8 cellular contexts compared by ENCODE assay signal in genomic region chr1:77126309-77126708, GRCh38.
DNase-seq lines count a peak whose midpoint lies in the region; ATAC-seq and TF ChIP-seq lines count a peak whose summit lies in the region.

No MANE protein-coding gene starts in this region.

- no peaks in the 10 kb centered on the region for H3K79me2 ChIP-seq in fibroblast of lung (ENCODE audit: control insufficient read depth, insufficient read depth, low read length)

- H3K27me3 ChIP-seq in HAP-1 (ENCODE audit: low read depth), result no peaks in the 10 kb centered on the region
- no peaks in the 10 kb centered on the region for H3K27me3 ChIP-seq in fibroblast of lung (ENCODE audit: control insufficient read depth, insufficient read depth, low read length)
- H3K27me3 ChIP-seq in ovary, result no peaks in the 10 kb centered on the region

- H3K9ac ChIP-seq in fibroblast of lung (ENCODE audit: insufficient read depth, low read length), result no peak overlapping the region

- H3K4me3 ChIP-seq in HAP-1, result no peak overlapping the region
- no peak overlapping the region for H3K4me3 ChIP-seq in fibroblast of lung (replicated peaks in 1 of 4; ENCODE audit: control extremely low read depth in 1 of 4, insufficient read depth in 1 of 4, low read depth in 3 of 4, low read length in 4 of 4)
- no peak overlapping the region for H3K4me3 ChIP-seq in ovary

- no peaks in the 10 kb centered on the region for H3K9me3 ChIP-seq in HAP-1
- no peaks in the 10 kb centered on the region for H3K9me3 ChIP-seq in fibroblast of lung (ENCODE audit: control insufficient read depth, insufficient read depth, low read depth, low read length)
- no peaks in the 10 kb centered on the region for H3K9me3 ChIP-seq in ovary

- no peaks in the 10 kb centered on the region for H4K20me1 ChIP-seq in fibroblast of lung (ENCODE audit: control insufficient read depth, extremely low read depth, insufficient read depth, low read length)

- no peak overlapping the region for H3K4me2 ChIP-seq in fibroblast of lung (ENCODE audit: extremely low read depth, insufficient read depth, low read length)

- intact Hi-C loops in ovary (cut with DNase I), result loop anchor here in 1 of 4 donors (10.0 kb wide), 2 partner anchors 222 to 792 kb away; no protein-coding TSS in a partner anchor

- H3K4me1 ChIP-seq in HAP-1, result no peaks in the 10 kb centered on the region
- no peaks in the 10 kb centered on the region for H3K4me1 ChIP-seq in fibroblast of lung (ENCODE audit: control insufficient read depth, extremely low read depth, insufficient read depth, low read length)
- no peaks in the 10 kb centered on the region for H3K4me1 ChIP-seq in ovary (ENCODE audit: insufficient read depth)

- H3K36me3 ChIP-seq in HAP-1 (replicated peaks) (no peaks in the 10 kb centered on the region), fibroblast of lung (ENCODE audit: control insufficient read depth, insufficient read depth, low read length) (no peaks in the 10 kb centered on the region), ovary (no peaks in the 10 kb centered on the region)

- in situ Hi-C loops in HAP-1 (cut with MboI; ENCODE audit: low sequenced_read_pairs) (loop anchor here (25.0 kb wide), 1 partner anchor 964 kb away; no protein-coding TSS in a partner anchor), SK-MEL-5 (cut with HindIII; ENCODE audit: low pct_unique_long_range_greater_than_20kb, low sequenced_read_pairs) (no loop called here)

- H3K27ac ChIP-seq in fibroblast of lung (ENCODE audit: insufficient read depth, low read length), result no peak overlapping the region
- no peak overlapping the region for H3K27ac ChIP-seq in ovary

- peak; percentile 3 for DNase-seq in stimulated activated CD4-positive, alpha-beta T cell treated with anti-CD3 and anti-CD28 coated beads, Interleukin-1b, Interleukin-23, amount 100 ng/mL, for 48 hours
- DNase-seq in stimulated activated CD4-positive, alpha-beta T cell treated with anti-CD3 and anti-CD28 coated beads, Interleukin-4, amount 100 ng/mL, for 4 hours, result no peak
- DNase-seq in HAP-1 (ENCODE audit: low spot score in 2 of 2) (peak; percentile 13 to 23), NCI-H1048 (lab: John Stamatoyannopoulos, UW) (peak; percentile 43), SK-MEL-5 (ENCODE audit: low read depth, low spot score) (peak; percentile 83), fibroblast of lung (ENCODE audit: low read depth in 2 of 2) (peak; percentile 67 to 88), ovary (peak in 3 of 5 donors; percentile 15 to 37 (median 19))

- H2AFZ ChIP-seq in fibroblast of lung (ENCODE audit: low read length), result no peak overlapping the region

- TF ChIP-seq CTCF in fibroblast of lung (conservative IDR thresholded peaks at IDR 0.05 in 1 of 2, IDR thresholded peaks at IDR 0.05 in 1 of 2; ENCODE audit: low read depth in 1 of 2, low read length in 2 of 2), result peak; percentile 69 to 73
- peak in 2 of 3 donors; percentile 45 to 59 for TF ChIP-seq CTCF in ovary (IDR thresholded peaks at IDR 0.05)

- WGBS in ovary, 3 donors, result 3% methylated on average over 2 of the region's 2 CpGs

- no peak for ATAC-seq in GM19397 (IDR thresholded peaks at IDR 0.05; ENCODE audit: unreplicated experiment)

- TF ChIP-seq EP300 in ovary (IDR thresholded peaks at IDR 0.05), result no peak

- TF ChIP-seq POLR2A in ovary (IDR thresholded peaks at IDR 0.05), result no peak

Comparison
In these comparisons a context has a peak if more than half of its experiments do, and no peak if none do; other contexts are left out.
1. DNase-seq: peak in stimulated activated CD4-positive, alpha-beta T cell treated with anti-CD3 and anti-CD28 coated beads, Interleukin-1b, Interleukin-23, amount 100 ng/mL, for 48 hours (single experiment), HAP-1 (2 of 2), NCI-H1048 (single experiment), SK-MEL-5 (single experiment), fibroblast of lung (2 of 2) and ovary (3 of 5); none in stimulated activated CD4-positive, alpha-beta T cell treated with anti-CD3 and anti-CD28 coated beads, Interleukin-4, amount 100 ng/mL, for 4 hours (0 of 2).